Comparison of ENCODE assay signal across 8 cellular contexts in genomic region chr19:38686530-38686888, GRCh38. TPM values are rescaled to one million over a fixed set of nuclear protein-coding genes. Genes with fewer than 3 reads are reported as not detected.
DNase-seq lines count a peak whose midpoint lies in the region; ATAC-seq and TF ChIP-seq lines count a peak whose summit lies in the region.

No MANE protein-coding gene starts in this region.

- H3K4me1 Mint-ChIP-seq in activated naive CD4-positive, alpha-beta T cell treated with anti-CD3 and anti-CD28 coated beads for 36 hours (ENCODE audit: low read depth): peaks cover 40% of the 10 kb centered on the region
- peaks cover 69% of the 10 kb centered on the region for H3K4me1 Mint-ChIP-seq in activated T-cell treated with anti-CD3 and anti-CD28 coated beads, Interleukin-2, amount 50 U/mL, for 24 hours (ENCODE audit: low read depth)
- H3K4me1 Mint-ChIP-seq in immature natural killer cell: peaks cover 92 to 96% of the 10 kb centered on the region in 2 donors

- peaks cover 75 to 98% of the 10 kb centered on the region in 2 donors for H3K4me1 ChIP-seq in thoracic aorta (ENCODE audit: control insufficient read depth in 1 of 2, low read depth in 2 of 2)

- CTCF ChIA-PET in activated naive CD4-positive, alpha-beta T cell treated with anti-CD3 and anti-CD28 coated beads for 36 hours (lab: Charles Lee): interaction anchor here (0.6 to 0.9 kb wide), 2 partner anchors 41 to 504 kb away, joined by 4 to 5 read pairs; no protein-coding TSS in a partner anchor

- H3K27me3 Mint-ChIP-seq in activated naive CD4-positive, alpha-beta T cell treated with anti-CD3 and anti-CD28 coated beads for 36 hours (ENCODE audit: low read depth): no peaks in the 10 kb centered on the region
- no peaks in the 10 kb centered on the region for H3K27me3 Mint-ChIP-seq in activated T-cell treated with anti-CD3 and anti-CD28 coated beads, Interleukin-2, amount 50 U/mL, for 24 hours
- H3K27me3 Mint-ChIP-seq in immature natural killer cell (ENCODE audit: low read depth in 3 of 3): peaks cover 9 to 10% (median 9%) of the 10 kb centered on the region in 3 donors

- H3K27me3 ChIP-seq in thoracic aorta (replicated peaks; ENCODE audit: insufficient read depth): no peaks in the 10 kb centered on the region

- no peak for TF ChIP-seq CTCF in thoracic aorta (IDR thresholded peaks at IDR 0.05)

- no peak for ATAC-seq in thoracic aorta (ENCODE audit: insufficient number of reproducible peaks, low FRiP score, low read depth)
- no peak for ATAC-seq in GM21360 (IDR thresholded peaks at IDR 0.05; ENCODE audit: unreplicated experiment)

- peak overlapping the region; percentile 0 for H3K4me3 Mint-ChIP-seq in activated naive CD4-positive, alpha-beta T cell treated with anti-CD3 and anti-CD28 coated beads for 36 hours
- H3K4me3 Mint-ChIP-seq in activated T-cell treated with anti-CD3 and anti-CD28 coated beads, Interleukin-2, amount 50 U/mL, for 24 hours: peak overlapping the region; percentile 28
- peak overlapping the region; percentile 70 to 81 (median 76) for H3K4me3 Mint-ChIP-seq in immature natural killer cell

- intact Hi-C loops in activated naive CD4-positive, alpha-beta T cell treated with anti-CD3 and anti-CD28 coated beads for 36 hours (cut with micrococcal nuclease): loop anchor here (1.0 kb wide), 2 partner anchors 31 to 49 kb away; no protein-coding TSS in a partner anchor

- H3K9me3 ChIP-seq in thoracic aorta: no peaks in the 10 kb centered on the region

- peaks cover 8% of the 10 kb centered on the region for H3K36me3 Mint-ChIP-seq in activated naive CD4-positive, alpha-beta T cell treated with anti-CD3 and anti-CD28 coated beads for 36 hours (ENCODE audit: low read depth)
- H3K36me3 Mint-ChIP-seq in activated T-cell treated with anti-CD3 and anti-CD28 coated beads, Interleukin-2, amount 50 U/mL, for 24 hours (ENCODE audit: low read depth): peaks cover 25% of the 10 kb centered on the region
- peaks cover 0 to 9% (median 5%) of the 10 kb centered on the region in 3 donors for H3K36me3 Mint-ChIP-seq in immature natural killer cell

- H3K36me3 ChIP-seq in thoracic aorta: no peaks in the 10 kb centered on the region

- H3K27ac ChIP-seq in thoracic aorta: peak overlapping the region; percentile 99 to 100

- H3K27ac Mint-ChIP-seq in activated naive CD4-positive, alpha-beta T cell treated with anti-CD3 and anti-CD28 coated beads for 36 hours: peak overlapping the region; percentile 28
- peak overlapping the region; percentile 77 for H3K27ac Mint-ChIP-seq in activated T-cell treated with anti-CD3 and anti-CD28 coated beads, Interleukin-2, amount 50 U/mL, for 24 hours
- H3K27ac Mint-ChIP-seq in immature natural killer cell: peak overlapping the region; percentile 99 to 100 (median 100)

- H3K4me3 ChIP-seq in thoracic aorta: no peak overlapping the region

- peak; percentile 66 for DNase-seq in activated naive CD4-positive, alpha-beta T cell treated with anti-CD3 and anti-CD28 coated beads for 36 hours
- no peak for DNase-seq in activated naive CD4-positive, alpha-beta T cell treated with anti-CD3 and anti-CD28 coated beads, Interleukin-2, amount 50 U/mL, for 16 hours
- DNase-seq in activated T-cell treated with anti-CD3 and anti-CD28 coated beads, Interleukin-2, amount 50 U/mL, for 24 hours: peak; percentile 48
- DNase-seq in immature natural killer cell (peak; percentile 59 to 74 (median 71)), thoracic aorta (ENCODE audit: low spot score) (no peak), D341Med (ENCODE audit: low spot score) (no peak), HuH-7.5 (ENCODE audit: low spot score) (no peak)

- H3K9me3 Mint-ChIP-seq in activated naive CD4-positive, alpha-beta T cell treated with anti-CD3 and anti-CD28 coated beads for 36 hours: peaks cover 2% of the 10 kb centered on the region
- no peaks in the 10 kb centered on the region for H3K9me3 Mint-ChIP-seq in activated T-cell treated with anti-CD3 and anti-CD28 coated beads, Interleukin-2, amount 50 U/mL, for 24 hours
- no peaks in the 10 kb centered on the region for H3K9me3 Mint-ChIP-seq in immature natural killer cell

RNA-seq across cellular contexts. Expression of gene ACTN4, which starts 39.1 kb away (rescaled TPM):
- 100 to 1,000 TPM; 117 to 119 TPM for total RNA-seq in activated naive CD4-positive, alpha-beta T cell treated with anti-CD3 and anti-CD28 coated beads for 36 hours
- polyA plus RNA-seq in immature natural killer cell: 10 to 100 TPM in 2 of 3 donors, 1 to 10 TPM in 1; 8.5 to 68.3 (median 17.4) TPM
- 1,000 to 10,000 TPM in 1 of 2 donors, 100 to 1,000 TPM in 1; 668 to 1,387 TPM for total RNA-seq in thoracic aorta

RNA-seq across cellular contexts. Expression of gene CAPN12, which starts 57.8 kb away (rescaled TPM):
- total RNA-seq in activated naive CD4-positive, alpha-beta T cell treated with anti-CD3 and anti-CD28 coated beads for 36 hours: 1 to 10 TPM; 1.9 to 2.2 TPM
- polyA plus RNA-seq in immature natural killer cell: 10 to 100 TPM; 25.7 to 72.8 (median 55.1) TPM
- 1 to 10 TPM in 1 of 2 donors, under 1 TPM in 1; 0.81 to 2.1 TPM for total RNA-seq in thoracic aorta

Comparison
In these comparisons a context has a peak if more than half of its experiments do, and no peak if none do; other contexts are left out.
1. DNase-seq: peak in activated naive CD4-positive, alpha-beta T cell treated with anti-CD3 and anti-CD28 coated beads for 36 hours (single experiment), activated T-cell treated with anti-CD3 and anti-CD28 coated beads, Interleukin-2, amount 50 U/mL, for 24 hours (single experiment) and immature natural killer cell (3 of 3); none in activated naive CD4-positive, alpha-beta T cell treated with anti-CD3 and anti-CD28 coated beads, Interleukin-2, amount 50 U/mL, for 16 hours (single experiment), thoracic aorta (single experiment), D341Med (single experiment) and HuH-7.5 (single experiment).
2. H3K27ac Mint-ChIP-seq: peak in every context shown above with its lines; median percentile 100 in immature natural killer cell; 77 in activated T-cell treated with anti-CD3 and anti-CD28 coated beads, Interleukin-2, amount 50 U/mL, for 24 hours; 28 in activated naive CD4-positive, alpha-beta T cell treated with anti-CD3 and anti-CD28 coated beads for 36 hours.
3. H3K4me3 Mint-ChIP-seq: peak in every context shown above with its lines; median percentile 76 in immature natural killer cell; 28 in activated T-cell treated with anti-CD3 and anti-CD28 coated beads, Interleukin-2, amount 50 U/mL, for 24 hours; 0 in activated naive CD4-positive, alpha-beta T cell treated with anti-CD3 and anti-CD28 coated beads for 36 hours.
4. RNA of gene ACTN4, which starts 39.1 kb away (total RNA-seq): 668 to 1,387 TPM in thoracic aorta; 117 to 119 TPM in activated naive CD4-positive, alpha-beta T cell treated with anti-CD3 and anti-CD28 coated beads for 36 hours; every median in the first group is over 4 times any median in the second.